In genomic region chr7:608361-608760, GRCh38 we compare ENCODE assay signal across 12 cellular contexts.
DNase-seq lines count a peak whose midpoint lies in the region; ATAC-seq and TF ChIP-seq lines count a peak whose summit lies in the region.
"Had no signal": no experiment of that assay in that cellular context is flagged by ENCODE, and none has a peak within 500 bp of the region (broad histone marks: within the 10 kb centered on the region; RNA-seq: fewer than 3 reads in every experiment).

No MANE protein-coding gene starts in this region.

- ATAC-seq in heart right ventricle (no peak), Right ventricle myocardium superior (ENCODE audit: poor library complexity) (no peak), upper lobe of left lung (ENCODE audit: low FRiP score in 2 of 2) (no peak)
- no peak for ATAC-seq in activated naive CD4-positive, alpha-beta T cell treated with anti-CD3 and anti-CD28 coated beads, Interleukin-2, amount 50 U/mL, for 72 hours

- no peak overlapping the region for H2AFZ ChIP-seq in mesenchymal stem cell (ENCODE audit: low read depth, low read length)
- no peak overlapping the region for H2AFZ ChIP-seq in trophoblast cell (ENCODE audit: insufficient read depth, low read length, poor library complexity)
- H2AFZ ChIP-seq: parathyroid adenoma had no signal

- H3K79me1 ChIP-seq in mesenchymal stem cell (replicated peaks; ENCODE audit: low read length, poor library complexity, severe bottlenecking) = peaks cover 5% of the 10 kb centered on the region
- H3K79me1 ChIP-seq in trophoblast cell (ENCODE audit: low read length) = no peaks in the 10 kb centered on the region

- peak overlapping the region; percentile 3 for H2BK15ac ChIP-seq in mesenchymal stem cell (ENCODE audit: low read depth, poor library complexity, severe bottlenecking)

- intact Hi-C loops in heart right ventricle (cut with DNase I) (no loop called here), Right ventricle myocardium superior (cut with DNase I) (no loop called here)

- H3K23ac ChIP-seq in mesenchymal stem cell (ENCODE audit: low read length in 2 of 2) (no peak overlapping the region), trophoblast cell (ENCODE audit: low read length) (no peak overlapping the region)

- H3K18ac ChIP-seq in mesenchymal stem cell (ENCODE audit: low read depth in 1 of 2, low read length in 2 of 2) (peak overlapping the region in 1 of 2 experiments; percentile 68), trophoblast cell (ENCODE audit: low read length) (no peak overlapping the region)

- H3K4me2 ChIP-seq in mesenchymal stem cell (ENCODE audit: low read length, poor library complexity, severe bottlenecking) (no peak overlapping the region), trophoblast cell (ENCODE audit: low read length) (no peak overlapping the region)

- H3K9me3 Mint-ChIP-seq in activated naive CD4-positive, alpha-beta T cell treated with anti-CD3 and anti-CD28 coated beads, Interleukin-2, amount 50 U/mL, for 72 hours = peaks cover 7 to 19% of the 10 kb centered on the region in 2 donors

- no peak overlapping the region for H3K4me3 ChIP-seq in heart right ventricle
- H3K4me3 ChIP-seq in mesenchymal stem cell (ENCODE audit: insufficient read depth in 1 of 2, low read depth in 1 of 2, low read length in 2 of 2) = no peak overlapping the region
- no peak overlapping the region for H3K4me3 ChIP-seq in upper lobe of left lung
- H3K4me3 ChIP-seq in trophoblast cell (ENCODE audit: low read depth, low read length) = no peak overlapping the region
- H3K4me3 ChIP-seq: SJCRH30 had no signal

- H2BK120ac ChIP-seq in mesenchymal stem cell (ENCODE audit: low read depth, low read length) = peak overlapping the region; percentile 50
- H2BK120ac ChIP-seq in trophoblast cell (ENCODE audit: insufficient read depth, low read length, poor library complexity) = no peak overlapping the region

- H2BK12ac ChIP-seq in mesenchymal stem cell (ENCODE audit: low read length in 2 of 2) (peak overlapping the region in 1 of 2 experiments; percentile 48), trophoblast cell (ENCODE audit: low read length) (no peak overlapping the region)

- H3K14ac ChIP-seq in mesenchymal stem cell (ENCODE audit: low read length in 2 of 2) = peak overlapping the region in 1 of 2 experiments; percentile 79
- no peak overlapping the region for H3K14ac ChIP-seq in trophoblast cell (ENCODE audit: low read length)

- no peak for TF ChIP-seq POLR2A in upper lobe of left lung (IDR thresholded peaks at IDR 0.05)

- H4K91ac ChIP-seq in mesenchymal stem cell (ENCODE audit: low read length) (peak overlapping the region; percentile 23), trophoblast cell (ENCODE audit: low read depth, low read length) (no peak overlapping the region)

- H3K27me3 ChIP-seq in heart right ventricle = no peaks in the 10 kb centered on the region
- H3K27me3 ChIP-seq in mesenchymal stem cell (ENCODE audit: control insufficient read depth in 1 of 2, insufficient read depth in 1 of 2, low read length in 2 of 2) = peaks cover 0 to 10% of the 10 kb centered on the region in 2 experiments
- no peaks in the 10 kb centered on the region for H3K27me3 ChIP-seq in upper lobe of left lung
- H3K27me3 ChIP-seq in trophoblast cell (ENCODE audit: insufficient read depth, low read length) = no peaks in the 10 kb centered on the region
- H3K27me3 ChIP-seq: SJCRH30 had no signal

- H3K4me1 ChIP-seq in heart right ventricle = peaks cover 15 to 50% (median 40%) of the 10 kb centered on the region in 9 donors
- peaks cover 44% of the 10 kb centered on the region for H3K4me1 ChIP-seq in mesenchymal stem cell (ENCODE audit: control insufficient read depth, insufficient read depth, low read depth, low read length)
- H3K4me1 ChIP-seq in upper lobe of left lung = peaks cover 40 to 53% (median 47%) of the 10 kb centered on the region in 4 donors
- H3K4me1 ChIP-seq in trophoblast cell (ENCODE audit: control insufficient read depth in 1 of 2, insufficient read depth in 2 of 2, low read length in 2 of 2) = peaks cover 10 to 13% of the 10 kb centered on the region in 2 experiments
- H3K4me1 ChIP-seq: SJCRH30 had no signal

- H3K4ac ChIP-seq in mesenchymal stem cell (ENCODE audit: low read depth in 1 of 2, low read length in 2 of 2) = no peak overlapping the region
- H3K4ac ChIP-seq in trophoblast cell (ENCODE audit: low read depth, low read length) = no peak overlapping the region

- H3K27ac Mint-ChIP-seq in activated naive CD4-positive, alpha-beta T cell treated with anti-CD3 and anti-CD28 coated beads, Interleukin-2, amount 50 U/mL, for 72 hours = peak overlapping the region; percentile 79 to 93

- H3K27ac ChIP-seq in heart right ventricle (peak overlapping the region in 6 of 10 donors; percentile 29 to 57 (median 44)), mesenchymal stem cell (ENCODE audit: low read length, poor library complexity, severe bottlenecking) (no peak overlapping the region), upper lobe of left lung (peak overlapping the region; percentile 33 to 71 (median 53)), trophoblast cell (ENCODE audit: low read depth, low read length) (no peak overlapping the region)
- H3K27ac ChIP-seq: parathyroid adenoma, SJCRH30 had no signal

- H2AK5ac ChIP-seq in mesenchymal stem cell (ENCODE audit: low read length, severe bottlenecking) = peak overlapping the region; percentile 15
- H2AK5ac ChIP-seq in trophoblast cell (ENCODE audit: low read length) = no peak overlapping the region

- no peaks in the 10 kb centered on the region for H3K79me2 ChIP-seq in trophoblast cell (ENCODE audit: control insufficient read depth, insufficient read depth, low read length, poor library complexity)
- H3K79me2 ChIP-seq: parathyroid adenoma had no signal

- H3K9me3 ChIP-seq in heart right ventricle (no peaks in the 10 kb centered on the region), mesenchymal stem cell (ENCODE audit: control insufficient read depth, low read length) (no peaks in the 10 kb centered on the region), upper lobe of left lung (no peaks in the 10 kb centered on the region), trophoblast cell (ENCODE audit: insufficient read depth, low read depth, low read length) (no peaks in the 10 kb centered on the region)
- H3K9me3 ChIP-seq: SJCRH30 had no signal

- WGBS in heart right ventricle, 2 donors = 40 to 49% methylated on average over 2 of the region's 2 CpGs
- WGBS in mesenchymal stem cell = 13% methylated on average over 1 of the region's 2 CpGs
- WGBS in upper lobe of left lung, 2 donors = 18 to 30% methylated on average over 1 of the region's 2 CpGs
- no CpG with 5 or more reads among the region's 2 CpGs for WGBS in trophoblast cell (ENCODE audit: extremely low coverage, insufficient coverage, insufficient read length)

- H3K9ac ChIP-seq in mesenchymal stem cell (ENCODE audit: low read length) (no peak overlapping the region), trophoblast cell (ENCODE audit: low read length) (no peak overlapping the region)
- H3K9ac ChIP-seq: parathyroid adenoma had no signal

- H4K12ac ChIP-seq in trophoblast cell (ENCODE audit: low read depth, low read length) = no peak overlapping the region

- H3K36me3 ChIP-seq in heart right ventricle (peaks cover 0 to 11% (median 0%) of the 10 kb centered on the region in 9 donors), mesenchymal stem cell (ENCODE audit: control insufficient read depth in 1 of 2, insufficient read depth in 2 of 2, low read depth in 1 of 2, low read length in 2 of 2) (peaks cover 0 to 8% of the 10 kb centered on the region in 2 experiments), upper lobe of left lung (no peaks in the 10 kb centered on the region), trophoblast cell (ENCODE audit: control insufficient read depth in 1 of 2, insufficient read depth in 2 of 2, low read length in 2 of 2) (no peaks in the 10 kb centered on the region)
- H3K36me3 ChIP-seq: SJCRH30 had no signal

- TF ChIP-seq EP300 in upper lobe of left lung (IDR thresholded peaks at IDR 0.05) = no peak

- TF ChIP-seq CTCF in heart right ventricle (IDR thresholded peaks at IDR 0.05) (no peak), upper lobe of left lung (IDR thresholded peaks at IDR 0.05) (no peak)

- DNase-seq in heart right ventricle = no peak
- DNase-seq in Right ventricle myocardium superior = no peak
- DNase-seq in activated naive CD4-positive, alpha-beta T cell treated with anti-CD3 and anti-CD28 coated beads, Interleukin-2, amount 50 U/mL, for 72 hours (ENCODE audit: low spot score in 2 of 2) = no peak
- DNase-seq in mesenchymal stem cell = no peak
- no peak for DNase-seq in upper lobe of left lung
- no peak for DNase-seq in effector CD4-positive, alpha-beta T cell
- no peak for DNase-seq in trophoblast cell
- DNase-seq in SK-N-DZ (ENCODE audit: low spot score) = no peak
- DNase-seq: NCI-H1092; SJCRH30; stimulated activated CD4-positive, alpha-beta T cell treated with anti-CD3 and anti-CD28 coated beads, Interleukin-12 subunit alpha, Interleukin-12 subunit beta, amount 100 ng/mL, for 4 hours had no signal

- peaks cover 41 to 55% of the 10 kb centered on the region in 2 donors for H3K36me3 Mint-ChIP-seq in activated naive CD4-positive, alpha-beta T cell treated with anti-CD3 and anti-CD28 coated beads, Interleukin-2, amount 50 U/mL, for 72 hours

- H2BK5ac ChIP-seq in mesenchymal stem cell (ENCODE audit: low read depth, low read length, poor library complexity, severe bottlenecking) (no peak overlapping the region), trophoblast cell (ENCODE audit: low read depth, low read length, poor library complexity) (no peak overlapping the region)

- no peak overlapping the region for H4K8ac ChIP-seq in mesenchymal stem cell (ENCODE audit: low read length)
- H4K8ac ChIP-seq in trophoblast cell (ENCODE audit: low read depth, low read length) = no peak overlapping the region

Comparison
In these comparisons a context has a peak if more than half of its experiments do, and no peak if none do; other contexts are left out.
1. H3K27ac ChIP-seq: peak in heart right ventricle (6 of 10) and upper lobe of left lung (4 of 4); none in mesenchymal stem cell (single experiment) and trophoblast cell (single experiment).